Comparison of ENCODE assay signal across 1 cellular context in genomic region chr18:63079114-63079513, GRCh38.
A peak's percentile ranks its signal among the peaks of the same experiment; 100 is the strongest.
TF ChIP-seq lines count a peak whose summit lies in the region.

No MANE protein-coding gene starts in this region.

TF ChIP-seq in GM12878, 131 proteins besides CTCF, POLR2A, EP300 and RAD21 (continued from another document):
- TF ChIP-seq, protein P1, sequence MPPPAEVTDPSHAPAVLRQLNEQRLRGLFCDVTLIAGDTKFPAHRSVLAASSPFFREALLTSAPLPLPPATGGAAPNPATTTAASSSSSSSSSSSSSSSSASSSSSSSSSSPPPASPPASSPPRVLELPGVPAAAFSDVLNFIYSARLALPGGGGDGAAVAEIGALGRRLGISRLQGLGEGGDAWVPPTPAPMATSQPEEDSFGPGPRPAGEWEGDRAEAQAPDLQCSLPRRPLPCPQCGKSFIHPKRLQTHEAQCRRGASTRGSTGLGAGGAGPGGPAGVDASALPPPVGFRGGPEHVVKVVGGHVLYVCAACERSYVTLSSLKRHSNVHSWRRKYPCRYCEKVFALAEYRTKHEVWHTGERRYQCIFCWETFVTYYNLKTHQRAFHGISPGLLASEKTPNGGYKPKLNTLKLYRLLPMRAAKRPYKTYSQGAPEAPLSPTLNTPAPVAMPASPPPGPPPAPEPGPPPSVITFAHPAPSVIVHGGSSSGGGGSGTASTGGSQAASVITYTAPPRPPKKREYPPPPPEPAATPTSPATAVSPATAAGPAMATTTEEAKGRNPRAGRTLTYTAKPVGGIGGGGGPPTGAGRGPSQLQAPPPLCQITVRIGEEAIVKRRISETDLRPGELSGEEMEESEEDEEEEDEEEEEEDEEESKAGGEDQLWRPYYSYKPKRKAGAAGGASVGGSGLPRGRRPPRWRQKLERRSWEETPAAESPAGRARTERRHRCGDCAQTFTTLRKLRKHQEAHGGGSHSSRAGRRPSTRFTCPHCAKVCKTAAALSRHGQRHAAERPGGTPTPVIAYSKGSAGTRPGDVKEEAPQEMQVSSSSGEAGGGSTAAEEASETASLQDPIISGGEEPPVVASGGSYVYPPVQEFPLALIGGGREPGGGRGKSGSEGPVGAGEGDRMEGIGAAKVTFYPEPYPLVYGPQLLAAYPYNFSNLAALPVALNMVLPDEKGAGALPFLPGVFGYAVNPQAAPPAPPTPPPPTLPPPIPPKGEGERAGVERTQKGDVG (CRISPR knock-in tag; IDR thresholded peaks at IDR 0.05) = no peak
- TF ChIP-seq, protein P2, sequence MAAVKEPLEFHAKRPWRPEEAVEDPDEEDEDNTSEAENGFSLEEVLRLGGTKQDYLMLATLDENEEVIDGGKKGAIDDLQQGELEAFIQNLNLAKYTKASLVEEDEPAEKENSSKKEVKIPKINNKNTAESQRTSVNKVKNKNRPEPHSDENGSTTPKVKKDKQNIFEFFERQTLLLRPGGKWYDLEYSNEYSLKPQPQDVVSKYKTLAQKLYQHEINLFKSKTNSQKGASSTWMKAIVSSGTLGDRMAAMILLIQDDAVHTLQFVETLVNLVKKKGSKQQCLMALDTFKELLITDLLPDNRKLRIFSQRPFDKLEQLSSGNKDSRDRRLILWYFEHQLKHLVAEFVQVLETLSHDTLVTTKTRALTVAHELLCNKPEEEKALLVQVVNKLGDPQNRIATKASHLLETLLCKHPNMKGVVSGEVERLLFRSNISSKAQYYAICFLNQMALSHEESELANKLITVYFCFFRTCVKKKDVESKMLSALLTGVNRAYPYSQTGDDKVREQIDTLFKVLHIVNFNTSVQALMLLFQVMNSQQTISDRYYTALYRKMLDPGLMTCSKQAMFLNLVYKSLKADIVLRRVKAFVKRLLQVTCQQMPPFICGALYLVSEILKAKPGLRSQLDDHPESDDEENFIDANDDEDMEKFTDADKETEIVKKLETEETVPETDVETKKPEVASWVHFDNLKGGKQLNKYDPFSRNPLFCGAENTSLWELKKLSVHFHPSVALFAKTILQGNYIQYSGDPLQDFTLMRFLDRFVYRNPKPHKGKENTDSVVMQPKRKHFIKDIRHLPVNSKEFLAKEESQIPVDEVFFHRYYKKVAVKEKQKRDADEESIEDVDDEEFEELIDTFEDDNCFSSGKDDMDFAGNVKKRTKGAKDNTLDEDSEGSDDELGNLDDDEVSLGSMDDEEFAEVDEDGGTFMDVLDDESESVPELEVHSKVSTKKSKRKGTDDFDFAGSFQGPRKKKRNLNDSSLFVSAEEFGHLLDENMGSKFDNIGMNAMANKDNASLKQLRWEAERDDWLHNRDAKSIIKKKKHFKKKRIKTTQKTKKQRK (IDR thresholded peaks at IDR 0.05; ENCODE audit: low read depth, low read length) = no peak
- TF ChIP-seq MLLT1 (IDR thresholded peaks at IDR 0.05) = no peak
- no peak for TF ChIP-seq NRF1 (conservative IDR thresholded peaks at IDR 0.05; ENCODE audit: low read depth, low read length)
- TF ChIP-seq JUND (IDR thresholded peaks at IDR 0.05; ENCODE audit: low read depth, low read length) = no peak
- TF ChIP-seq HCFC1 (IDR thresholded peaks at IDR 0.05; ENCODE audit: low read length) = peak; percentile 48; the same call in 1 of the 2 replicates
TF ChIP-seq in GM12878: peak in this region for 6.
